In the genomic region with DNA sequence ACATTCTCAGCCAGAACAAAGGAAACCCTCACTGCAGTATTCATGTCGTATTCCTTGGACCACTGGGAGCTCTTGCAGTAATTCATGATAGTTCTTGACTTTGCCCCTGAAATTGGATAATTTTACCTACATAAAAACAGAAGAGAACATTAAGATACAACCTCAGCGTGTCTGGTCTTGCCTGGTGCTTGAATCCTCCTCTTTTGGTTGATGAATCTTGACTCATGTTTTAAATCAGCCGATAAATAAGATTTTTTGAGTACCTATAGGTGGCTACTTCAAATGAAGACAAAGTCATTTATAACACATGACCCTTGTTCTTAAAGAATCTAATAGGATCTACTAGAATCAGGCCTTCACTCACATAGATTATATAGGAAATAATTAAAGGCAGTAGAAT, we compare ENCODE assay signal across 16 cellular contexts.
"Had no signal": no experiment of that assay in that cellular context is flagged by ENCODE, and none has a peak within 500 bp of the region (broad histone marks: within the 10 kb centered on the region; RNA-seq: fewer than 3 reads in every experiment).

No MANE protein-coding gene starts in this region.

- H3K9me3 ChIP-seq: colonic mucosa, gastroesophageal sphincter, left ventricle myocardium inferior, testis, uterus had no signal

- H3K9me3 Mint-ChIP-seq: activated CD8-positive, alpha-beta T cell treated with anti-CD3 and anti-CD28 coated beads for 36 hours; activated T-helper 1 cell treated with anti-CD3 and anti-CD28 coated beads, Interleukin-12 subunit alpha, Interleukin-12 subunit beta, Interleukin-2, Interleukin-4 antibody, amounts not matched to agents 30 ng/mL and 10 ng/mL and 1 ng/mL, durations not matched to agents 14 hours and 24 hours and 36 hours; stimulated activated naive CD8-positive, alpha-beta T cell treated with anti-CD3 and anti-CD28 coated beads, Interleukin-15, Interleukin-2, amounts not matched to agents 100 ng/mL and 50 ng/mL, for 24 hours had no signal

- DNase-seq: activated CD4-positive, CD25-positive, alpha-beta regulatory T cell treated with anti-CD3 and anti-CD28 coated beads, Interleukin-2, amount 50 U/mL, for 72 hours; activated CD8-positive, alpha-beta memory T cell treated with anti-CD3 and anti-CD28 coated beads, Interleukin-2, amount 50 U/mL, for 4 hours; activated CD8-positive, alpha-beta T cell treated with anti-CD3 and anti-CD28 coated beads for 36 hours; caudate nucleus; colonic mucosa; effector memory CD4-positive, alpha-beta T cell; kidney; left ventricle myocardium inferior; mesendoderm; stimulated activated CD4-positive, alpha-beta T cell treated with anti-CD3 and anti-CD28 coated beads, Interleukin-12 subunit alpha, Interleukin-12 subunit beta, amount 100 ng/mL, for 4 hours; testis; uterus had no signal

- H3K4me1 ChIP-seq: colonic mucosa, gastroesophageal sphincter had no signal

- H3K27me3 ChIP-seq: colonic mucosa, gastroesophageal sphincter, testis, uterus had no signal

- H3K36me3 ChIP-seq: colonic mucosa, gastroesophageal sphincter, left ventricle myocardium inferior, uterus had no signal

- H3K27ac Mint-ChIP-seq: activated CD8-positive, alpha-beta T cell treated with anti-CD3 and anti-CD28 coated beads for 36 hours; activated T-helper 1 cell treated with anti-CD3 and anti-CD28 coated beads, Interleukin-12 subunit alpha, Interleukin-12 subunit beta, Interleukin-2, Interleukin-4 antibody, amounts not matched to agents 30 ng/mL and 10 ng/mL and 1 ng/mL, durations not matched to agents 14 hours and 24 hours and 36 hours; stimulated activated naive CD8-positive, alpha-beta T cell treated with anti-CD3 and anti-CD28 coated beads, Interleukin-15, Interleukin-2, amounts not matched to agents 100 ng/mL and 50 ng/mL, for 24 hours had no signal

- ATAC-seq: activated CD8-positive, alpha-beta T cell treated with anti-CD3 and anti-CD28 coated beads for 36 hours; gastroesophageal sphincter had no signal

- H3K27ac ChIP-seq: colonic mucosa, epithelial cell of prostate, gastroesophageal sphincter, left ventricle myocardium inferior, testis had no signal

- H3K4me3 ChIP-seq: colonic mucosa, gastroesophageal sphincter, left ventricle myocardium inferior, testis, uterus had no signal
